In genomic region chr5:107112207-107112606, GRCh38 we compare ENCODE assay signal across 18 cellular contexts.
"Had no signal": no experiment of that assay in that cellular context is flagged by ENCODE, and none has a peak within 500 bp of the region (broad histone marks: within the 10 kb centered on the region; RNA-seq: fewer than 3 reads in every experiment).

No MANE protein-coding gene starts in this region.

- H3K4me3 Mint-ChIP-seq: activated CD4-positive, alpha-beta memory T cell treated with anti-CD3 and anti-CD28 coated beads for 36 hours; activated CD4-positive, alpha-beta T cell treated with anti-CD3 and anti-CD28 coated beads for 36 hours; activated naive CD8-positive, alpha-beta T cell treated with anti-CD3 and anti-CD28 coated beads for 36 hours; activated T-helper 1 cell treated with anti-CD3 and anti-CD28 coated beads, Interleukin-12 subunit alpha, Interleukin-12 subunit beta, Interleukin-2, Interleukin-4 antibody, amounts not matched to agents 30 ng/mL and 10 ng/mL and 1 ng/mL, durations not matched to agents 14 hours and 24 hours and 36 hours; effector memory CD8-positive, alpha-beta T cell; neural crest cell; stimulated activated naive CD8-positive, alpha-beta T cell treated with anti-CD3 and anti-CD28 coated beads, Interleukin-15, Interleukin-2, amounts not matched to agents 100 ng/mL and 50 ng/mL, for 24 hours; T-helper 17 cell; WTC11 had no signal

- H3K9me3 Mint-ChIP-seq: activated T-helper 1 cell treated with anti-CD3 and anti-CD28 coated beads, Interleukin-12 subunit alpha, Interleukin-12 subunit beta, Interleukin-2, Interleukin-4 antibody, amounts not matched to agents 30 ng/mL and 10 ng/mL and 1 ng/mL, durations not matched to agents 14 hours and 24 hours and 36 hours had no signal

- H3K36me3 Mint-ChIP-seq: activated CD4-positive, alpha-beta memory T cell treated with anti-CD3 and anti-CD28 coated beads for 36 hours; activated naive CD8-positive, alpha-beta T cell treated with anti-CD3 and anti-CD28 coated beads for 36 hours had no signal

- DNase-seq: activated CD4-positive, alpha-beta memory T cell treated with anti-CD3 and anti-CD28 coated beads for 36 hours; activated CD4-positive, alpha-beta T cell treated with anti-CD3 and anti-CD28 coated beads for 36 hours; activated naive CD8-positive, alpha-beta T cell treated with anti-CD3 and anti-CD28 coated beads for 36 hours; activated T-cell treated with anti-CD3 and anti-CD28 coated beads for 4 hours; amniotic stem cell; effector memory CD8-positive, alpha-beta T cell; hypothalamus; left ventricle myocardium superior; stimulated activated CD4-positive, alpha-beta T cell treated with anti-CD3 and anti-CD28 coated beads, Interleukin-2, amount 100 ng/mL, for 24 hours; T-helper 17 cell; transverse colon; uterus had no signal

- ATAC-seq: activated CD4-positive, alpha-beta T cell treated with anti-CD3 and anti-CD28 coated beads for 36 hours; effector memory CD8-positive, alpha-beta T cell; foreskin keratinocyte; left ventricle myocardium superior; T-helper 17 cell; WTC11 had no signal

- H3K27ac Mint-ChIP-seq: activated CD4-positive, alpha-beta memory T cell treated with anti-CD3 and anti-CD28 coated beads for 36 hours; activated CD4-positive, alpha-beta T cell treated with anti-CD3 and anti-CD28 coated beads for 36 hours; activated naive CD8-positive, alpha-beta T cell treated with anti-CD3 and anti-CD28 coated beads for 36 hours; activated T-helper 1 cell treated with anti-CD3 and anti-CD28 coated beads, Interleukin-12 subunit alpha, Interleukin-12 subunit beta, Interleukin-2, Interleukin-4 antibody, amounts not matched to agents 30 ng/mL and 10 ng/mL and 1 ng/mL, durations not matched to agents 14 hours and 24 hours and 36 hours; effector memory CD8-positive, alpha-beta T cell; progenitor cell of endocrine pancreas; stimulated activated naive CD8-positive, alpha-beta T cell treated with anti-CD3 and anti-CD28 coated beads, Interleukin-15, Interleukin-2, amounts not matched to agents 100 ng/mL and 50 ng/mL, for 24 hours; T-helper 17 cell; WTC11 had no signal

- H3K4me1 Mint-ChIP-seq: activated CD4-positive, alpha-beta T cell treated with anti-CD3 and anti-CD28 coated beads for 36 hours; activated naive CD8-positive, alpha-beta T cell treated with anti-CD3 and anti-CD28 coated beads for 36 hours; T-helper 17 cell had no signal

- H3K27me3 Mint-ChIP-seq: activated CD4-positive, alpha-beta memory T cell treated with anti-CD3 and anti-CD28 coated beads for 36 hours; activated CD4-positive, alpha-beta T cell treated with anti-CD3 and anti-CD28 coated beads for 36 hours; activated naive CD8-positive, alpha-beta T cell treated with anti-CD3 and anti-CD28 coated beads for 36 hours; progenitor cell of endocrine pancreas; stimulated activated naive CD8-positive, alpha-beta T cell treated with anti-CD3 and anti-CD28 coated beads, Interleukin-15, Interleukin-2, amounts not matched to agents 100 ng/mL and 50 ng/mL, for 24 hours; T-helper 17 cell had no signal
